In genomic region chr7:66237876-66238617, GRCh38 we compare ENCODE assay signal across 8 cellular contexts. TPM values are rescaled to one million over a fixed set of nuclear protein-coding genes. Genes with fewer than 3 reads are reported as not detected.
DNase-seq lines count a peak whose midpoint lies in the region; ATAC-seq, FAIRE-seq and TF ChIP-seq lines count a peak whose summit lies in the region.
"Not testable (repeated sequence)": the region's sequence is repeated elsewhere in the genome, so short reads cannot be mapped to it uniquely, and the experiment has no call there.

No MANE protein-coding gene starts in this region.

- DNase-seq in EH (ENCODE audit: low read depth) (peak; percentile 52), body of pancreas (peak; percentile 14 to 49 (median 27))
- DNase-seq in kidney; suprapubic skin (ENCODE audit: low spot score in 2 of 2): not testable (repeated sequence)

- FAIRE-seq in kidney (lab: Jason Lieb, UNC), result not testable (repeated sequence)

- intact Hi-C loops in body of pancreas (cut with DNase I); kidney (cut with DNase I): not testable (repeated sequence)

- ATAC-seq in GM19395 (IDR thresholded peaks at IDR 0.05; ENCODE audit: unreplicated experiment) (peak; percentile 78), HG02759 (IDR thresholded peaks at IDR 0.05; ENCODE audit: unreplicated experiment) (peak; percentile 80), HG03460 (IDR thresholded peaks at IDR 0.05; ENCODE audit: unreplicated experiment) (peak; percentile 82), body of pancreas (peak; percentile 70)

- not testable (repeated sequence) for H3K36me3 ChIP-seq in body of pancreas (replicated peaks in 1 of 2; ENCODE audit: insufficient read depth in 1 of 2, low read depth in 2 of 2); kidney (ENCODE audit: control insufficient read depth in 1 of 2, insufficient read depth in 2 of 2, low read length in 2 of 2); suprapubic skin
- peaks cover 15% of the 10 kb centered on the region for H3K36me3 ChIP-seq in mesodermal cell (ENCODE audit: control insufficient read depth, insufficient read depth, low read length)

- TF ChIP-seq POLR2A in body of pancreas (IDR thresholded peaks at IDR 0.05), result peak in 2 of 3 donors; percentile 23 to 33
- not testable (repeated sequence) for TF ChIP-seq POLR2A in suprapubic skin (IDR thresholded peaks at IDR 0.05)

- H3K9me3 ChIP-seq in body of pancreas; kidney (ENCODE audit: control insufficient read depth in 1 of 2, low read length in 2 of 2); mesodermal cell (ENCODE audit: control insufficient read depth, low read length); suprapubic skin: not testable (repeated sequence)

- peak overlapping the region; percentile 1 to 5 for H3K9ac ChIP-seq in kidney (ENCODE audit: low read length in 2 of 2)

- TF ChIP-seq CTCF in body of pancreas (IDR thresholded peaks at IDR 0.05); kidney (IDR thresholded peaks at IDR 0.05; ENCODE audit: borderline replicate concordance, extremely low read depth, insufficient read depth); suprapubic skin (IDR thresholded peaks at IDR 0.05): not testable (repeated sequence)

- peak overlapping the region; percentile 25 to 73 (median 52) for H3K27ac ChIP-seq in body of pancreas
- H3K27ac ChIP-seq in kidney (ENCODE audit: low read depth in 2 of 2, low read length in 2 of 2), result peak overlapping the region; percentile 65 to 68
- H3K27ac ChIP-seq in mesodermal cell (ENCODE audit: low read depth, low read length, severe bottlenecking), result peak overlapping the region; percentile 85
- H3K27ac ChIP-seq in suprapubic skin, result peak overlapping the region; percentile 24

- TF ChIP-seq EP300 in suprapubic skin (IDR thresholded peaks at IDR 0.05), result not testable (repeated sequence)

- H3K4me3 ChIP-seq in body of pancreas; mesodermal cell (ENCODE audit: extremely low read depth, insufficient read depth, low read length, poor library complexity, severe bottlenecking); suprapubic skin: not testable (repeated sequence)
- H3K4me3 ChIP-seq in kidney (ENCODE audit: low read length in 2 of 2), result peak overlapping the region in 1 of 2 donors; percentile 0

- H3K4me1 ChIP-seq in body of pancreas, result peaks cover 30% of the 10 kb centered on the region
- H3K4me1 ChIP-seq in kidney (ENCODE audit: control insufficient read depth in 1 of 2, insufficient read depth in 1 of 2, low read depth in 1 of 2, low read length in 2 of 2), result peaks cover 15 to 31% of the 10 kb centered on the region in 2 donors
- not testable (repeated sequence) for H3K4me1 ChIP-seq in mesodermal cell (ENCODE audit: control insufficient read depth, insufficient read depth, low read length, poor library complexity, severe bottlenecking); suprapubic skin

- 22 to 26% methylated on average over 7 of the region's 7 CpGs for WGBS in body of pancreas, 2 donors
- WGBS in mesodermal cell (ENCODE audit: insufficient coverage in 2 of 2), 2 experiments, result 84% methylated on average over 2 of the region's 7 CpGs; no CpG with 5 or more reads in 1 of the 2 experiments
- WGBS in suprapubic skin, result 69% methylated on average over 7 of the region's 7 CpGs

- H3K27me3 ChIP-seq in body of pancreas, suprapubic skin: not testable (repeated sequence)

RNA-seq across cellular contexts. Expression of gene TPST1, which starts 32.9 kb away (rescaled TPM):
- total RNA-seq in body of pancreas, result 10 to 100 TPM; 12.5 to 16.5 TPM
- total RNA-seq in kidney, result 35.7 TPM
- 23.6 TPM for polyA plus RNA-seq in kidney (ENCODE audit: insufficient read depth, low read depth, low replicate concordance)
- 40.4 TPM for polyA plus RNA-seq in mesodermal cell (2013, experiment 1 of 2)
- polyA plus RNA-seq in mesodermal cell (2013, experiment 2 of 2), result 40.2 TPM
- total RNA-seq in suprapubic skin, result 10 to 100 TPM in 2 of 4 donors, 1 to 10 TPM in 2; 5.2 to 20.0 (median 8.2) TPM

Comparison
In these comparisons a context has a peak if more than half of its experiments do, and no peak if none do; other contexts are left out.
1. H3K27ac ChIP-seq: peak in every context shown above with its lines; median percentile 85 in mesodermal cell; 66 in kidney; 52 in body of pancreas; 24 in suprapubic skin.